In the genomic region with DNA sequence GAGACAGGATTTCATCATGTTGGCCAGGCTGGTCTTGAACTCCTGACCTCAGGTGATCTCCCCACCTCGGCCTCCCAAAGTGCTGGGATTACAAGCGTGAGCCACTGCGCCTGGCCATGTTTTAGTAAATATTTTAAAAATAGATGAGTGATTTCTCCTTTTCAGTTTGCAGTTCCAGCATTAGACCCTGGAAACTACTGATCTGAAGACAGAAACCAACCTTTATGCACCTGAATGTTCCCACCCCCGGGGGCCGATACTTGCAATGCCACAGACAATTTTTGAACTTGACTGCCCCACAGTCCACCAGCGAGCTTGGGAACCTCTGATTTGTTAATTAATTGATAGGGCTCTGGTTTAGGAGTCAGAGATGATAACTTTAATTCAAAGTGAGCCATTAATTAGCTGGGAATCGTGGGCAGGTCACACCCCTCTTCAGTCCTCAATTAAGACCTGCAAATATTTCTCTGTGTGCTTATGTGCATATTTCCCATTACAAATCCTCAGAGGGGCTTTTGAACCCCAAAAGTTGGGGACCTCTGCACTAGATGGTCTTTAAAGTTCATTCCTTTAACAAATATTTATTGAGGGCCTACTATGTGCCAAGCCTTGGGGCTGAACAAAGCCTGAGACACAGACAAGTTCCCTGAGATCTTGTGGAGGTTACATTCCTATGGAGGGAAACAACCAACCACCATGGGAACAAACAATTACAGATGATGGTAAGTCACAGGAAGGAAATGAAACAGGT, we compare ENCODE assay signal across 20 cellular contexts. TPM values are rescaled to one million over a fixed set of nuclear protein-coding genes. Genes with fewer than 3 reads are reported as not detected.
"Had no signal": no experiment of that assay in that cellular context is flagged by ENCODE, and none has a peak within 500 bp of the region (broad histone marks: within the 10 kb centered on the region; RNA-seq: fewer than 3 reads in every experiment).

No MANE protein-coding gene starts in this region.

- H3K27ac ChIP-seq: colonic mucosa, heart left ventricle, prostate gland, right atrium auricular region, thyroid gland had no signal

- H3K27ac Mint-ChIP-seq: activated B cell treated with CpG ODN at 0.5 μM for 24 hours; activated CD4-positive, alpha-beta memory T cell treated with anti-CD3 and anti-CD28 coated beads, Interleukin-2, amount 10 ng/mL, durations not matched to agents 7 days and 5 days; activated CD8-positive, alpha-beta memory T cell treated with anti-CD3 and anti-CD28 coated beads, Interleukin-2, amount 10 ng/mL, durations not matched to agents 7 days and 5 days; activated naive CD4-positive, alpha-beta T cell treated with anti-CD3 and anti-CD28 coated beads for 36 hours; activated T-helper 2 cell treated with anti-CD3 and anti-CD28 coated beads, Interferon-gamma antibody, Interleukin-2, Interleukin-4, amounts not matched to agents 10 μg/mL and 5 μg/mL and 100 μg/mL, durations not matched to agents 14 hours and 24 hours and 36 hours; mesothelial cell of epicardium; T-helper 2 cell treated with Interferon-gamma antibody and Interleukin-4, amounts not matched to agents 5 μg/mL and 100 μg/mL, for 36 hours had no signal

- H3K9me3 Mint-ChIP-seq: activated CD4-positive, alpha-beta memory T cell treated with anti-CD3 and anti-CD28 coated beads, Interleukin-2, amount 10 ng/mL, durations not matched to agents 7 days and 5 days; activated naive CD4-positive, alpha-beta T cell treated with anti-CD3 and anti-CD28 coated beads for 36 hours; activated T-helper 2 cell treated with anti-CD3 and anti-CD28 coated beads, Interferon-gamma antibody, Interleukin-2, Interleukin-4, amounts not matched to agents 10 μg/mL and 5 μg/mL and 100 μg/mL, durations not matched to agents 14 hours and 24 hours and 36 hours; central memory CD8-positive, alpha-beta T cell had no signal

- H3K27me3 ChIP-seq: colonic mucosa, gastrocnemius medialis, heart left ventricle, left lung, right atrium auricular region, thyroid gland had no signal

- H3K27me3 Mint-ChIP-seq: activated B cell treated with CpG ODN at 0.5 μM for 24 hours; activated CD8-positive, alpha-beta memory T cell treated with anti-CD3 and anti-CD28 coated beads, Interleukin-2, amount 10 ng/mL, durations not matched to agents 7 days and 5 days; central memory CD8-positive, alpha-beta T cell had no signal

- DNase-seq: activated B cell treated with CpG ODN at 0.5 μM for 24 hours; activated CD4-positive, alpha-beta memory T cell treated with anti-CD3 and anti-CD28 coated beads, Interleukin-2, amount 10 ng/mL, durations not matched to agents 7 days and 5 days; activated CD4-positive, alpha-beta T cell treated with anti-CD3 and anti-CD28 coated beads for 4 hours; activated CD8-positive, alpha-beta memory T cell treated with anti-CD3 and anti-CD28 coated beads, Interleukin-2, amount 10 ng/mL, durations not matched to agents 7 days and 5 days; activated naive CD4-positive, alpha-beta T cell treated with anti-CD3 and anti-CD28 coated beads for 36 hours; aorta; colonic mucosa; erythroblast; gastrocnemius medialis; left lung; stimulated activated CD4-positive, alpha-beta T cell treated with anti-CD3 and anti-CD28 coated beads, Interleukin-2, amount 100 ng/mL, for 24 hours; stimulated activated naive CD4-positive, alpha-beta T cell treated with Interleukin-2 at 50 U/mL for 16 hours; thyroid gland had no signal

- H3K36me3 ChIP-seq: colonic mucosa, gastrocnemius medialis, heart left ventricle, left lung, prostate gland, right atrium auricular region, thyroid gland had no signal

- H3K4me3 ChIP-seq: colonic mucosa, gastrocnemius medialis, heart left ventricle, left lung, prostate gland, right atrium auricular region, thyroid gland had no signal

- ATAC-seq: activated CD8-positive, alpha-beta memory T cell treated with anti-CD3 and anti-CD28 coated beads, Interleukin-2, amount 10 ng/mL, durations not matched to agents 7 days and 5 days; gastrocnemius medialis; heart left ventricle had no signal

- H3K36me3 Mint-ChIP-seq: mesothelial cell of epicardium had no signal

- H3K9me3 ChIP-seq: colonic mucosa, gastrocnemius medialis, left lung, prostate gland, right atrium auricular region, thyroid gland had no signal

- H3K4me3 Mint-ChIP-seq: activated B cell treated with CpG ODN at 0.5 μM for 24 hours; activated CD4-positive, alpha-beta memory T cell treated with anti-CD3 and anti-CD28 coated beads, Interleukin-2, amount 10 ng/mL, durations not matched to agents 7 days and 5 days; activated CD8-positive, alpha-beta memory T cell treated with anti-CD3 and anti-CD28 coated beads, Interleukin-2, amount 10 ng/mL, durations not matched to agents 7 days and 5 days; activated naive CD4-positive, alpha-beta T cell treated with anti-CD3 and anti-CD28 coated beads for 36 hours; central memory CD8-positive, alpha-beta T cell; mesothelial cell of epicardium; T-helper 2 cell treated with Interferon-gamma antibody and Interleukin-4, amounts not matched to agents 5 μg/mL and 100 μg/mL, for 36 hours had no signal

RNA-seq across cellular contexts. Expression of a gene that starts 39.0 kb away (rescaled TPM):
- total RNA-seq: colonic mucosa, gastrocnemius medialis had no signal
